In genomic region chr5:73705364-73705763, GRCh38 we compare ENCODE assay signal across 21 cellular contexts.
DNase-seq lines count a peak whose midpoint lies in the region; TF ChIP-seq lines count a peak whose summit lies in the region.
"Had no signal": no experiment of that assay in that cellular context is flagged by ENCODE, and none has a peak within 500 bp of the region (broad histone marks: within the 10 kb centered on the region; RNA-seq: fewer than 3 reads in every experiment).

No MANE protein-coding gene starts in this region.

- H3K4me3 ChIP-seq in Loucy (ENCODE audit: low read length, poor library complexity, severe bottlenecking) (no peak overlapping the region), choroid plexus epithelial cell (ENCODE audit: low read depth, low read length) (no peak overlapping the region), GM23248 (no peak overlapping the region)
- H3K4me3 ChIP-seq: SJCRH30 had no signal

- in situ Hi-C loops in GM23248 (cut with MboI), result no loop called here

- peaks cover 5% of the 10 kb centered on the region for H3K36me3 Mint-ChIP-seq in neural crest cell (ENCODE audit: low read depth)
- H3K36me3 Mint-ChIP-seq: CD14-positive monocyte had no signal

- no peaks in the 10 kb centered on the region for H3F3A ChIP-seq in Loucy (ENCODE audit: low read depth)
- no peaks in the 10 kb centered on the region for H3F3A ChIP-seq in GM23248 (ENCODE audit: insufficient read depth)

- H3K4me1 ChIP-seq in Loucy (ENCODE audit: insufficient read depth, low read length, poor library complexity, severe bottlenecking) (no peaks in the 10 kb centered on the region), GM23248 (ENCODE audit: insufficient read depth) (no peaks in the 10 kb centered on the region)
- H3K4me1 ChIP-seq: SJCRH30 had no signal

- no peak overlapping the region for H3K27ac ChIP-seq in GM23248
- H3K27ac ChIP-seq: KMS-11, RWPE1, SJCRH30 had no signal

- H3K9me3 Mint-ChIP-seq in neural crest cell, result peaks cover 8% of the 10 kb centered on the region

- no peak overlapping the region for H3K4me3 Mint-ChIP-seq in neural crest cell

- DNase-seq in choroid plexus epithelial cell (ENCODE audit: low read depth), result no peak
- DNase-seq in neural crest cell (ENCODE audit: low read depth, low spot score), result no peak
- DNase-seq in cerebellar nuclear complex (lab: John Stamatoyannopoulos, UW), result no peak
- no peak for DNase-seq in retina
- DNase-seq in GM23248, result no peak
- DNase-seq: COR-L47, EL, HCEC 1CT, NCI-H1048, NCI-H1694 treated with DMSO at 0.1 percent for 48 hours, NCI-H2107, NCI-H226, NCI-H524 treated with DMSO at 0.1 percent for 48 hours, OCI-M1, SJCRH30, SW 1271 had no signal

- H3K27ac Mint-ChIP-seq in neural crest cell (ENCODE audit: unreplicated experiment), result no peak overlapping the region
- H3K27ac Mint-ChIP-seq: CD14-positive monocyte had no signal

- no peaks in the 10 kb centered on the region for H3K4me1 Mint-ChIP-seq in neural crest cell
- H3K4me1 Mint-ChIP-seq: CD14-positive monocyte had no signal

- no peaks in the 10 kb centered on the region for H3K9me2 ChIP-seq in Loucy (replicated peaks; ENCODE audit: low read depth, low read length)
- H3K9me2 ChIP-seq in GM23248 (ENCODE audit: insufficient read depth), result no peaks in the 10 kb centered on the region

- H3K79me2 ChIP-seq in Loucy (ENCODE audit: insufficient read depth, low read length) (no peaks in the 10 kb centered on the region), GM23248 (ENCODE audit: insufficient read depth) (0 out of 2 replicates have a peak, but pooled peaks cover 3% of the 10 kb centered on the region)

- no peaks in the 10 kb centered on the region for H3K27me3 ChIP-seq in Loucy (ENCODE audit: insufficient read depth, low read length, poor library complexity, severe bottlenecking)
- H3K27me3 ChIP-seq in GM23248 (replicated peaks; ENCODE audit: insufficient read depth), result no peaks in the 10 kb centered on the region
- H3K27me3 ChIP-seq: SJCRH30 had no signal

- H3K9ac ChIP-seq in Loucy (ENCODE audit: low read depth, low read length, poor library complexity, severe bottlenecking) (no peak overlapping the region), GM23248 (no peak overlapping the region)
- H3K9ac ChIP-seq: KMS-11 had no signal

- no peaks in the 10 kb centered on the region for H3K36me3 ChIP-seq in Loucy (ENCODE audit: insufficient read depth, low read length)
- H3K36me3 ChIP-seq in GM23248 (ENCODE audit: low read depth), result no peaks in the 10 kb centered on the region
- H3K36me3 ChIP-seq: SJCRH30 had no signal

- H3K4me2 ChIP-seq in Loucy (ENCODE audit: low read depth, low read length, poor library complexity, severe bottlenecking) (no peak overlapping the region), GM23248 (ENCODE audit: unreplicated experiment) (no peak overlapping the region)
- H3K4me2 ChIP-seq: KMS-11 had no signal

- TF ChIP-seq CTCF in GM12873 (IDR thresholded peaks at IDR 0.05; ENCODE audit: insufficient read depth, low read depth, low read length, missing control alignments), result peak; percentile 3
- peak; percentile 14; the same call in 1 of the 2 replicates for TF ChIP-seq CTCF in Loucy (conservative IDR thresholded peaks at IDR 0.05; ENCODE audit: low read length)
- TF ChIP-seq CTCF in choroid plexus epithelial cell (conservative IDR thresholded peaks at IDR 0.05; ENCODE audit: low read depth, low read length), result peak; percentile 8
- TF ChIP-seq CTCF in neural crest cell (conservative IDR thresholded peaks at IDR 0.05), result peak; percentile 37

- H4K20me1 ChIP-seq in Loucy (ENCODE audit: insufficient read depth, low read length, poor library complexity, severe bottlenecking), result no peaks in the 10 kb centered on the region
- H4K20me1 ChIP-seq in GM23248 (ENCODE audit: insufficient read depth), result no peaks in the 10 kb centered on the region

- H2AFZ ChIP-seq in Loucy (ENCODE audit: low read length) (no peak overlapping the region), GM23248 (no peak overlapping the region)

- peaks cover 4% of the 10 kb centered on the region for H3K27me3 Mint-ChIP-seq in neural crest cell (ENCODE audit: low read depth)

- H3K9me3 ChIP-seq in Loucy (ENCODE audit: insufficient read depth, low read depth, low read length) (no peaks in the 10 kb centered on the region), GM23248 (ENCODE audit: low read depth) (no peaks in the 10 kb centered on the region)
- H3K9me3 ChIP-seq: SJCRH30 had no signal
